Comparison of ENCODE assay signal across 1 cellular context in the genomic region with DNA sequence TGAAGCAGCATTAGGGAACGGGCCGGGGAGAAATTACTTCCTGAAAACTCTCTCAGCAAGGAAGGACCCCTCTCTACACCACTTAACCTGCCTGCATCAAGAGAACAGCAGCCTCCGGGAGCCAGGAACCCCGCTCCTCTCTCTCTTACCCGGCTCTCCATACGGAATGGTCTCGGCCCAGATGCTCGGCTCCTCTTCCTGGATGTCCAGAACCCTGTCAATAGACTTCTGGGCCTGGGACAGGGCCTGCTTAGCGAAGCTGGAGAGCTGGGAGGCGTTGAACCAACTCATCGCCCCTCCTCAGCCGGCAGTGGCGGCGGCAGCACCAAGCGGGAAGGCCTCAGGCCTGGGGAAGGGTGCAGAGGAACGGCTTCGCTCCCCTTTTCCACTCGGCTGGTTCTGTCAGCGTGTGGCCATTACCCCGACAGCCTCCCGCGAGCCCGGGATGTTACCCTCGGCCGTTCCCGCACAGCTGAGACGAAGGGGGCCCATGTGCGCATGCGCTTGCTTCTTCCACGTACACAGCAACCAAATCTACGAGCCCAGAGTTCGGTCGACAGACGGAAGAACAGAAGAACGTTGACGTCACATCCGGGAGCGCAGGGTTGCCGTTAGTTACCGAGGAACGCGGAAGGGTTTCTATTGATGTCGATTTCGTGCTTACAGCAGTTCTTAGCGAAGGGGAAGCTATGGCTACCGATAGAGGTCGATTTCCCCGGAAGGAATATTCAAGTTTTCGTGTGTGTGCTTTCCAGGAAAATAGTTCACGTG.
TF ChIP-seq lines count a peak whose summit lies in the region.

A gene with protein sequence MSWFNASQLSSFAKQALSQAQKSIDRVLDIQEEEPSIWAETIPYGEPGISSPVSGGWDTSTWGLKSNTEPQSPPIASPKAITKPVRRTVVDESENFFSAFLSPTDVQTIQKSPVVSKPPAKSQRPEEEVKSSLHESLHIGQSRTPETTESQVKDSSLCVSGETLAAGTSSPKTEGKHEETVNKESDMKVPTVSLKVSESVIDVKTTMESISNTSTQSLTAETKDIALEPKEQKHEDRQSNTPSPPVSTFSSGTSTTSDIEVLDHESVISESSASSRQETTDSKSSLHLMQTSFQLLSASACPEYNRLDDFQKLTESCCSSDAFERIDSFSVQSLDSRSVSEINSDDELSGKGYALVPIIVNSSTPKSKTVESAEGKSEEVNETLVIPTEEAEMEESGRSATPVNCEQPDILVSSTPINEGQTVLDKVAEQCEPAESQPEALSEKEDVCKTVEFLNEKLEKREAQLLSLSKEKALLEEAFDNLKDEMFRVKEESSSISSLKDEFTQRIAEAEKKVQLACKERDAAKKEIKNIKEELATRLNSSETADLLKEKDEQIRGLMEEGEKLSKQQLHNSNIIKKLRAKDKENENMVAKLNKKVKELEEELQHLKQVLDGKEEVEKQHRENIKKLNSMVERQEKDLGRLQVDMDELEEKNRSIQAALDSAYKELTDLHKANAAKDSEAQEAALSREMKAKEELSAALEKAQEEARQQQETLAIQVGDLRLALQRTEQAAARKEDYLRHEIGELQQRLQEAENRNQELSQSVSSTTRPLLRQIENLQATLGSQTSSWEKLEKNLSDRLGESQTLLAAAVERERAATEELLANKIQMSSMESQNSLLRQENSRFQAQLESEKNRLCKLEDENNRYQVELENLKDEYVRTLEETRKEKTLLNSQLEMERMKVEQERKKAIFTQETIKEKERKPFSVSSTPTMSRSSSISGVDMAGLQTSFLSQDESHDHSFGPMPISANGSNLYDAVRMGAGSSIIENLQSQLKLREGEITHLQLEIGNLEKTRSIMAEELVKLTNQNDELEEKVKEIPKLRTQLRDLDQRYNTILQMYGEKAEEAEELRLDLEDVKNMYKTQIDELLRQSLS (minus strand): TSS at position 538 of the 771 bp plus-strand sequence. CDS start 247 bp downstream, at position 291.

TF ChIP-seq in K562, 482 proteins besides CTCF, POLR2A, EP300 and RAD21 (continued from another document and continues in another):
- TF ChIP-seq, protein P1, sequence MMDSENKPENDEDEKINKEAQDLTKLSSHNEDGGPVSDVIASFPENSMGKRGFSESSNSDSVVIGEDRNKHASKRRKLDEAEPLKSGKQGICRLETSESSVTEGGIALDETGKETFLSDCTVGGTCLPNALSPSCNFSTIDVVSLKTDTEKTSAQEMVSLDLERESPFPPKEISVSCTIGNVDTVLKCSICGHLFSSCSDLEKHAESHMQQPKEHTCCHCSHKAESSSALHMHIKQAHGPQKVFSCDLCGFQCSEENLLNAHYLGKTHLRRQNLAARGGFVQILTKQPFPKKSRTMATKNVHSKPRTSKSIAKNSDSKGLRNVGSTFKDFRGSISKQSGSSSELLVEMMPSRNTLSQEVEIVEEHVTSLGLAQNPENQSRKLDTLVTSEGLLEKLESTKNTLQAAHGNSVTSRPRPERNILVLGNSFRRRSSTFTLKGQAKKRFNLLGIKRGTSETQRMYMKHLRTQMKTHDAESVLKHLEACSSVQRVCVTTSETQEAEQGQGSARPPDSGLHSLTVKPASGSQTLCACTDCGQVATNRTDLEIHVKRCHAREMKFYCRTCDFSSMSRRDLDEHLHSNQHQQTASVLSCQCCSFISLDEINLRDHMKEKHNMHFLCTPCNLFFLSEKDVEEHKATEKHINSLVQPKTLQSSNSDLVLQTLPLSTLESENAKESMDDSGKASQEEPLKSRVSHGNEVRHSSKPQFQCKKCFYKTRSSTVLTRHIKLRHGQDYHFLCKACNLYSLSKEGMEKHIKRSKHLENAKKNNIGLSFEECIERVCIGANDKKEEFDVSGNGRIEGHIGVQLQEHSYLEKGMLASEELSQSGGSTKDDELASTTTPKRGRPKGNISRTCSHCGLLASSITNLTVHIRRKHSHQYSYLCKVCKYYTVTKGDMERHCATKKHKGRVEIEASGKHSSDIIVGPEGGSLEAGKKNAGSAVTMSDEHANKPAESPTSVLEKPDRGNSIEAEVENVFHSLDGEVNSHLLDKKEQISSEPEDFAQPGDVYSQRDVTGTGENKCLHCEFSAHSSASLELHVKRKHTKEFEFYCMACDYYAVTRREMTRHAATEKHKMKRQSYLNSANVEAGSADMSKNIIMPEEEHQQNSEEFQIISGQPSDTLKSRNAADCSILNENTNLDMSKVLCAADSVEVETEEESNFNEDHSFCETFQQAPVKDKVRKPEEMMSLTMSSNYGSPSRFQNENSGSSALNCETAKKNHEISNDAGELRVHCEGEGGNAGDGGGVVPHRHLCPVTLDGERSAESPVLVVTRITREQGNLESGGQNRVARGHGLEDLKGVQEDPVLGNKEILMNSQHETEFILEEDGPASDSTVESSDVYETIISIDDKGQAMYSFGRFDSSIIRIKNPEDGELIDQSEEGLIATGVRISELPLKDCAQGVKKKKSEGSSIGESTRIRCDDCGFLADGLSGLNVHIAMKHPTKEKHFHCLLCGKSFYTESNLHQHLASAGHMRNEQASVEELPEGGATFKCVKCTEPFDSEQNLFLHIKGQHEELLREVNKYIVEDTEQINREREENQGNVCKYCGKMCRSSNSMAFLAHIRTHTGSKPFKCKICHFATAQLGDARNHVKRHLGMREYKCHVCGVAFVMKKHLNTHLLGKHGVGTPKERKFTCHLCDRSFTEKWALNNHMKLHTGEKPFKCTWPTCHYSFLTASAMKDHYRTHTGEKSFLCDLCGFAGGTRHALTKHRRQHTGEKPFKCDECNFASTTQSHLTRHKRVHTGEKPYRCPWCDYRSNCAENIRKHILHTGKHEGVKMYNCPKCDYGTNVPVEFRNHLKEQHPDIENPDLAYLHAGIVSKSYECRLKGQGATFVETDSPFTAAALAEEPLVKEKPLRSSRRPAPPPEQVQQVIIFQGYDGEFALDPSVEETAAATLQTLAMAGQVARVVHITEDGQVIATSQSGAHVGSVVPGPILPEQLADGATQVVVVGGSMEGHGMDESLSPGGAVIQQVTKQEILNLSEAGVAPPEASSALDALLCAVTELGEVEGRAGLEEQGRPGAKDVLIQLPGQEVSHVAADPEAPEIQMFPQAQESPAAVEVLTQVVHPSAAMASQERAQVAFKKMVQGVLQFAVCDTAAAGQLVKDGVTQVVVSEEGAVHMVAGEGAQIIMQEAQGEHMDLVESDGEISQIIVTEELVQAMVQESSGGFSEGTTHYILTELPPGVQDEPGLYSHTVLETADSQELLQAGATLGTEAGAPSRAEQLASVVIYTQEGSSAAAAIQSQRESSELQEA (IDR thresholded peaks at IDR 0.05; ENCODE audit: low read depth), result peak; percentile 80
- TF ChIP-seq ZNF224 (CRISPR knock-in tag; IDR thresholded peaks at IDR 0.05) (no peak), RCOR1 (IDR thresholded peaks at IDR 0.05; ENCODE audit: borderline replicate concordance in 1 of 2, low read depth in 2 of 2, low read length in 2 of 2) (no peak), ZNF79 (CRISPR knock-in tag; IDR thresholded peaks at IDR 0.05; ENCODE audit: low read depth) (no peak), JUND (IDR thresholded peaks at IDR 0.05; ENCODE audit: borderline replicate concordance, low read depth, low read length) (peak; percentile 81), JUND (tag; IDR thresholded peaks at IDR 0.05; ENCODE audit: borderline replicate concordance, low read depth, low read length) (peak; percentile 62; the same call in 1 of the 3 replicates), ZNF232 (CRISPR knock-in tag; IDR thresholded peaks at IDR 0.05) (no peak), TCF7L2 (IDR thresholded peaks at IDR 0.05; ENCODE audit: low read depth, low read length) (no peak), ESRRA (IDR thresholded peaks at IDR 0.05; ENCODE audit: borderline replicate concordance, low read depth) (no peak), ILK (tag; IDR thresholded peaks at IDR 0.05; ENCODE audit: borderline replicate concordance, low read depth) (no peak), ZNF212 (CRISPR knock-in tag; IDR thresholded peaks at IDR 0.05) (no peak), TEAD1 (CRISPR knock-in tag; IDR thresholded peaks at IDR 0.05) (peak; percentile 10 to 87; a peak in 2 of 4 replicates), SNIP1 (IDR thresholded peaks at IDR 0.05; ENCODE audit: low read depth) (no peak), ZNF197 (CRISPR knock-in tag; IDR thresholded peaks at IDR 0.05; ENCODE audit: low read depth) (no peak), SPI1 (IDR thresholded peaks at IDR 0.05; ENCODE audit: borderline replicate concordance, low read depth, low read length) (no peak), PRPF4 (IDR thresholded peaks at IDR 0.05; ENCODE audit: insufficient read depth, low read depth, low read length, poor library complexity, severe bottlenecking) (no peak)
- TF ChIP-seq, protein P2, sequence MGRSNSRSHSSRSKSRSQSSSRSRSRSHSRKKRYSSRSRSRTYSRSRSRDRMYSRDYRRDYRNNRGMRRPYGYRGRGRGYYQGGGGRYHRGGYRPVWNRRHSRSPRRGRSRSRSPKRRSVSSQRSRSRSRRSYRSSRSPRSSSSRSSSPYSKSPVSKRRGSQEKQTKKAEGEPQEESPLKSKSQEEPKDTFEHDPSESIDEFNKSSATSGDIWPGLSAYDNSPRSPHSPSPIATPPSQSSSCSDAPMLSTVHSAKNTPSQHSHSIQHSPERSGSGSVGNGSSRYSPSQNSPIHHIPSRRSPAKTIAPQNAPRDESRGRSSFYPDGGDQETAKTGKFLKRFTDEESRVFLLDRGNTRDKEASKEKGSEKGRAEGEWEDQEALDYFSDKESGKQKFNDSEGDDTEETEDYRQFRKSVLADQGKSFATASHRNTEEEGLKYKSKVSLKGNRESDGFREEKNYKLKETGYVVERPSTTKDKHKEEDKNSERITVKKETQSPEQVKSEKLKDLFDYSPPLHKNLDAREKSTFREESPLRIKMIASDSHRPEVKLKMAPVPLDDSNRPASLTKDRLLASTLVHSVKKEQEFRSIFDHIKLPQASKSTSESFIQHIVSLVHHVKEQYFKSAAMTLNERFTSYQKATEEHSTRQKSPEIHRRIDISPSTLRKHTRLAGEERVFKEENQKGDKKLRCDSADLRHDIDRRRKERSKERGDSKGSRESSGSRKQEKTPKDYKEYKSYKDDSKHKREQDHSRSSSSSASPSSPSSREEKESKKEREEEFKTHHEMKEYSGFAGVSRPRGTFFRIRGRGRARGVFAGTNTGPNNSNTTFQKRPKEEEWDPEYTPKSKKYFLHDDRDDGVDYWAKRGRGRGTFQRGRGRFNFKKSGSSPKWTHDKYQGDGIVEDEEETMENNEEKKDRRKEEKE (IDR thresholded peaks at IDR 0.05; ENCODE audit: borderline replicate concordance in 1 of 2, control insufficient read depth in 1 of 2, low read depth in 2 of 2, low read length in 1 of 2), result no peak
- TF ChIP-seq, protein P3, sequence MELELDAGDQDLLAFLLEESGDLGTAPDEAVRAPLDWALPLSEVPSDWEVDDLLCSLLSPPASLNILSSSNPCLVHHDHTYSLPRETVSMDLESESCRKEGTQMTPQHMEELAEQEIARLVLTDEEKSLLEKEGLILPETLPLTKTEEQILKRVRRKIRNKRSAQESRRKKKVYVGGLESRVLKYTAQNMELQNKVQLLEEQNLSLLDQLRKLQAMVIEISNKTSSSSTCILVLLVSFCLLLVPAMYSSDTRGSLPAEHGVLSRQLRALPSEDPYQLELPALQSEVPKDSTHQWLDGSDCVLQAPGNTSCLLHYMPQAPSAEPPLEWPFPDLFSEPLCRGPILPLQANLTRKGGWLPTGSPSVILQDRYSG (tag; conservative IDR thresholded peaks at IDR 0.05; ENCODE audit: low read depth), result no peak
- TF ChIP-seq, protein P4, sequence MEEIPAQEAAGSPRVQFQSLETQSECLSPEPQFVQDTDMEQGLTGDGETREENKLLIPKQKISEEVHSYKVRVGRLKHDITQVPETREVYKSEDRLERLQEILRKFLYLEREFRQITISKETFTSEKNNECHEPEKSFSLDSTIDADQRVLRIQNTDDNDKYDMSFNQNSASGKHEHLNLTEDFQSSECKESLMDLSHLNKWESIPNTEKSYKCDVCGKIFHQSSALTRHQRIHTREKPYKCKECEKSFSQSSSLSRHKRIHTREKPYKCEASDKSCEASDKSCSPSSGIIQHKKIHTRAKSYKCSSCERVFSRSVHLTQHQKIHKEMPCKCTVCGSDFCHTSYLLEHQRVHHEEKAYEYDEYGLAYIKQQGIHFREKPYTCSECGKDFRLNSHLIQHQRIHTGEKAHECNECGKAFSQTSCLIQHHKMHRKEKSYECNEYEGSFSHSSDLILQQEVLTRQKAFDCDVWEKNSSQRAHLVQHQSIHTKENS (CRISPR knock-in tag; IDR thresholded peaks at IDR 0.05), result no peak
- TF ChIP-seq, protein P5, sequence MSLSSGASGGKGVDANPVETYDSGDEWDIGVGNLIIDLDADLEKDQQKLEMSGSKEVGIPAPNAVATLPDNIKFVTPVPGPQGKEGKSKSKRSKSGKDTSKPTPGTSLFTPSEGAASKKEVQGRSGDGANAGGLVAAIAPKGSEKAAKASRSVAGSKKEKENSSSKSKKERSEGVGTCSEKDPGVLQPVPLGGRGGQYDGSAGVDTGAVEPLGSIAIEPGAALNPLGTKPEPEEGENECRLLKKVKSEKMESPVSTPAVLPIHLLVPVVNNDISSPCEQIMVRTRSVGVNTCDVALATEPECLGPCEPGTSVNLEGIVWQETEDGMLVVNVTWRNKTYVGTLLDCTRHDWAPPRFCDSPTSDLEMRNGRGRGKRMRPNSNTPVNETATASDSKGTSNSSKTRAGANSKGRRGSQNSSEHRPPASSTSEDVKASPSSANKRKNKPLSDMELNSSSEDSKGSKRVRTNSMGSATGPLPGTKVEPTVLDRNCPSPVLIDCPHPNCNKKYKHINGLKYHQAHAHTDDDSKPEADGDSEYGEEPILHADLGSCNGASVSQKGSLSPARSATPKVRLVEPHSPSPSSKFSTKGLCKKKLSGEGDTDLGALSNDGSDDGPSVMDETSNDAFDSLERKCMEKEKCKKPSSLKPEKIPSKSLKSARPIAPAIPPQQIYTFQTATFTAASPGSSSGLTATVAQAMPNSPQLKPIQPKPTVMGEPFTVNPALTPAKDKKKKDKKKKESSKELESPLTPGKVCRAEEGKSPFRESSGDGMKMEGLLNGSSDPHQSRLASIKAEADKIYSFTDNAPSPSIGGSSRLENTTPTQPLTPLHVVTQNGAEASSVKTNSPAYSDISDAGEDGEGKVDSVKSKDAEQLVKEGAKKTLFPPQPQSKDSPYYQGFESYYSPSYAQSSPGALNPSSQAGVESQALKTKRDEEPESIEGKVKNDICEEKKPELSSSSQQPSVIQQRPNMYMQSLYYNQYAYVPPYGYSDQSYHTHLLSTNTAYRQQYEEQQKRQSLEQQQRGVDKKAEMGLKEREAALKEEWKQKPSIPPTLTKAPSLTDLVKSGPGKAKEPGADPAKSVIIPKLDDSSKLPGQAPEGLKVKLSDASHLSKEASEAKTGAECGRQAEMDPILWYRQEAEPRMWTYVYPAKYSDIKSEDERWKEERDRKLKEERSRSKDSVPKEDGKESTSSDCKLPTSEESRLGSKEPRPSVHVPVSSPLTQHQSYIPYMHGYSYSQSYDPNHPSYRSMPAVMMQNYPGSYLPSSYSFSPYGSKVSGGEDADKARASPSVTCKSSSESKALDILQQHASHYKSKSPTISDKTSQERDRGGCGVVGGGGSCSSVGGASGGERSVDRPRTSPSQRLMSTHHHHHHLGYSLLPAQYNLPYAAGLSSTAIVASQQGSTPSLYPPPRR (CRISPR knock-in tag; IDR thresholded peaks at IDR 0.05; ENCODE audit: borderline replicate concordance), result no peak
